ENCODE assay signal across 24 cellular contexts in the genomic region with DNA sequence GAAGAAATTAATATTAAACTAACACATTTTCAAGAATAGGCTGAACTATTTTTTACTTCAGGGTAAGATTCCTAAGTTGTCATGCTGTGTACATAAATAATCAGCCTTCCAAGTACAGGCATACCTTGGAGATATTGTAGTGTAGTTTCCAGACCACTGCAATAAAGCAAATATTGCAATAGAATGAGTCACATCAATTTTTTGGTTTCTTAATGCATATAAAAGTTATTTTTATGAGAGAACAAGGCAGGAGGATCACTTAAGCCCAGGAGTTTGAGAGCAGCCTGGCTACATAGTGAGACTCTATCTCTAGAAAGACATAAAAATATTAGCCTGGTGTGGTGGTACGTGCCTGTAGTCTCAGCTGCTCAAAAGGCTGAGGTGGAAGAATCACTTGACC.
DNase-seq lines count a peak whose midpoint lies in the region; ATAC-seq, FAIRE-seq and TF ChIP-seq lines count a peak whose summit lies in the region.
"Had no signal": no experiment of that assay in that cellular context is flagged by ENCODE, and none has a peak within 500 bp of the region (broad histone marks: within the 10 kb centered on the region; RNA-seq: fewer than 3 reads in every experiment).

No MANE protein-coding gene starts in this region.

- H3K9me3 ChIP-seq in A549, result peaks cover 3% of the 10 kb centered on the region; the same call in 1 of the 3 replicates
- H3K9me3 ChIP-seq: body of pancreas, left ventricle myocardium inferior, psoas muscle had no signal

- H3K4me2 ChIP-seq in A549 (no peak overlapping the region), GM23338 (no peak overlapping the region)

- no peaks in the 10 kb centered on the region for H3K36me3 ChIP-seq in GM23338 (ENCODE audit: insufficient read depth)
- H3K36me3 ChIP-seq: left ventricle myocardium inferior had no signal

- DNase-seq in A549 (ENCODE audit: low read depth in 1 of 2, low spot score in 1 of 2) (no peak), HFFc6 (peak; percentile 31), amniotic epithelial cell (ENCODE audit: low read depth) (peak; percentile 77), fibroblast of villous mesenchyme (ENCODE audit: low read depth) (peak; percentile 0), Ammon's horn (ENCODE audit: low spot score) (no peak), GM23338 (ENCODE audit: low spot score) (no peak), progenitor cell of endocrine pancreas (ENCODE audit: low spot score, unreplicated experiment) (no peak), superior temporal gyrus (ENCODE audit: extremely low spot score) (no peak)
- DNase-seq: activated CD8-positive, alpha-beta memory T cell treated with anti-CD3 and anti-CD28 coated beads for 24 hours; body of pancreas; CD4-positive, CD25-positive, alpha-beta regulatory T cell; cortex of kidney; DMS153; Karpas-422; left ventricle myocardium inferior; NCI-H526; psoas muscle; stimulated activated CD4-positive, alpha-beta T cell treated with anti-CD3 and anti-CD28 coated beads, Interleukin-12 subunit alpha, Interleukin-12 subunit beta, amount 100 ng/mL, for 4 hours had no signal

- H2AFZ ChIP-seq in GM23338, result no peak overlapping the region

- H4K20me1 ChIP-seq in GM23338 (replicated peaks; ENCODE audit: insufficient read depth), result no peaks in the 10 kb centered on the region

- no peak for TF ChIP-seq EP300 in A549 (IDR thresholded peaks at IDR 0.05)

- no peak for TF ChIP-seq RAD21 in A549 (conservative IDR thresholded peaks at IDR 0.05 in 1 of 2, IDR thresholded peaks at IDR 0.05 in 1 of 2)

- H3F3A ChIP-seq in GM23338 (replicated peaks; ENCODE audit: low read depth), result no peaks in the 10 kb centered on the region

- POLR2A ChIA-PET in A549 (lab: Yijun Ruan, JAX), result no interaction called here

- no peak overlapping the region for H3K4me3 Mint-ChIP-seq in HFFc6
- H3K4me3 Mint-ChIP-seq in GM23338, result no peak overlapping the region
- H3K4me3 Mint-ChIP-seq in progenitor cell of endocrine pancreas (ENCODE audit: low read depth), result no peak overlapping the region
- H3K4me3 Mint-ChIP-seq: activated naive CD4-positive, alpha-beta T cell treated with anti-CD3 and anti-CD28 coated beads, Interleukin-2, amount 50 U/mL, for 24 hours; CD4-positive, CD25-positive, alpha-beta regulatory T cell; neural crest cell had no signal

- CTCF ChIA-PET in A549 (lab: Yijun Ruan, JAX), result interaction anchor here (1.1 to 1.6 kb wide), 2 partner anchors 8 to 10 kb away, joined by 3 to 10 read pairs; no protein-coding TSS in a partner anchor

- H3K4me1 ChIP-seq in A549, result no peaks in the 10 kb centered on the region
- no peaks in the 10 kb centered on the region for H3K4me1 ChIP-seq in GM23338 (ENCODE audit: insufficient read depth)
- H3K4me1 ChIP-seq: body of pancreas, left ventricle myocardium inferior, psoas muscle had no signal

- H3K27me3 Mint-ChIP-seq in HFFc6 (ENCODE audit: insufficient read depth), result no peaks in the 10 kb centered on the region
- peaks cover 1% of the 10 kb centered on the region for H3K27me3 Mint-ChIP-seq in GM23338 (ENCODE audit: insufficient read depth, low read depth, poor library complexity)
- no peaks in the 10 kb centered on the region for H3K27me3 Mint-ChIP-seq in progenitor cell of endocrine pancreas

- no peaks in the 10 kb centered on the region for H3K9me3 Mint-ChIP-seq in HFFc6
- no peaks in the 10 kb centered on the region for H3K9me3 Mint-ChIP-seq in GM23338
- H3K9me3 Mint-ChIP-seq in progenitor cell of endocrine pancreas (ENCODE audit: low read depth), result no peaks in the 10 kb centered on the region
- H3K9me3 Mint-ChIP-seq: activated naive CD4-positive, alpha-beta T cell treated with anti-CD3 and anti-CD28 coated beads, Interleukin-2, amount 50 U/mL, for 24 hours had no signal

- no peak for ATAC-seq in A549
- no peak for ATAC-seq in GM23338
- ATAC-seq: activated CD4-positive, CD25-positive, alpha-beta regulatory T cell treated with anti-CD3 and anti-CD28 coated beads, Interleukin-2, amount 50 U/mL, for 24 hours; body of pancreas; psoas muscle had no signal

- no peaks in the 10 kb centered on the region for H3K27me3 ChIP-seq in GM23338 (ENCODE audit: insufficient read depth)
- H3K27me3 ChIP-seq: body of pancreas had no signal

- no peak for TF ChIP-seq POLR2A in A549 (IDR thresholded peaks at IDR 0.05; ENCODE audit: low read length)

- FAIRE-seq in A549 (lab: Jason Lieb, UNC), result peak; percentile 13
- FAIRE-seq: endometrium, H1 had no signal

- peaks cover 41% of the 10 kb centered on the region for H3K4me1 Mint-ChIP-seq in HFFc6 (ENCODE audit: low read depth)
- no peaks in the 10 kb centered on the region; the same call in 2 of the 3 replicates for H3K4me1 Mint-ChIP-seq in GM23338
- H3K4me1 Mint-ChIP-seq in progenitor cell of endocrine pancreas (ENCODE audit: low read depth), result peaks cover 4% of the 10 kb centered on the region
- H3K4me1 Mint-ChIP-seq: activated naive CD4-positive, alpha-beta T cell treated with anti-CD3 and anti-CD28 coated beads, Interleukin-2, amount 50 U/mL, for 24 hours; CD4-positive, CD25-positive, alpha-beta regulatory T cell had no signal

- H3K27ac ChIP-seq in A549, result no peak overlapping the region
- no peak overlapping the region for H3K27ac ChIP-seq in GM23338 (ENCODE audit: low read depth)
- H3K27ac ChIP-seq: body of pancreas, left ventricle myocardium inferior, psoas muscle, RWPE1 had no signal

- H3K27ac Mint-ChIP-seq in HFFc6, result no peak overlapping the region; the same call in 1 of the 2 replicates
- H3K27ac Mint-ChIP-seq in GM23338, result no peak overlapping the region
- no peak overlapping the region for H3K27ac Mint-ChIP-seq in progenitor cell of endocrine pancreas
- H3K27ac Mint-ChIP-seq: activated naive CD4-positive, alpha-beta T cell treated with anti-CD3 and anti-CD28 coated beads, Interleukin-2, amount 50 U/mL, for 24 hours; CD4-positive, CD25-positive, alpha-beta regulatory T cell had no signal

- H3K79me2 ChIP-seq in GM23338 (replicated peaks; ENCODE audit: insufficient read depth), result no peaks in the 10 kb centered on the region

- H3K9me2 ChIP-seq in GM23338 (ENCODE audit: insufficient read depth), result no peaks in the 10 kb centered on the region

- no peak for TF ChIP-seq CTCF in A549 (IDR thresholded peaks at IDR 0.05)
- TF ChIP-seq CTCF in HFFc6 (IDR thresholded peaks at IDR 0.05), result no peak
- TF ChIP-seq CTCF in fibroblast of villous mesenchyme (IDR thresholded peaks at IDR 0.05; ENCODE audit: insufficient read depth, low read depth, low read length), result no peak
- TF ChIP-seq CTCF in GM23338 (conservative IDR thresholded peaks at IDR 0.05; ENCODE audit: low read depth in 2 of 2), result no peak
- no peak for TF ChIP-seq CTCF in progenitor cell of endocrine pancreas (IDR thresholded peaks at IDR 0.05; ENCODE audit: unreplicated experiment)

- H3K36me3 Mint-ChIP-seq in HFFc6 (ENCODE audit: low read depth), result no peaks in the 10 kb centered on the region
- H3K36me3 Mint-ChIP-seq in GM23338 (ENCODE audit: low read depth), result peaks cover 3% of the 10 kb centered on the region; the same call in 1 of the 3 replicates
- no peaks in the 10 kb centered on the region for H3K36me3 Mint-ChIP-seq in progenitor cell of endocrine pancreas (ENCODE audit: insufficient read depth)
- H3K36me3 Mint-ChIP-seq: activated naive CD4-positive, alpha-beta T cell treated with anti-CD3 and anti-CD28 coated beads, Interleukin-2, amount 50 U/mL, for 24 hours; CD4-positive, CD25-positive, alpha-beta regulatory T cell had no signal

- 0% methylated on average over 1 of the region's 1 CpG for WGBS in A549 (ENCODE audit: missing lambda C conversion rate)

- H3K4me3 ChIP-seq in A549 (no peak overlapping the region), fibroblast of villous mesenchyme (ENCODE audit: low read depth, low read length) (no peak overlapping the region), GM23338 (no peak overlapping the region)
- H3K4me3 ChIP-seq: body of pancreas, left ventricle myocardium inferior, psoas muscle had no signal

TF ChIP-seq in A549, 52 proteins besides CTCF, POLR2A, EP300 and RAD21:
- TF ChIP-seq, protein P1, sequence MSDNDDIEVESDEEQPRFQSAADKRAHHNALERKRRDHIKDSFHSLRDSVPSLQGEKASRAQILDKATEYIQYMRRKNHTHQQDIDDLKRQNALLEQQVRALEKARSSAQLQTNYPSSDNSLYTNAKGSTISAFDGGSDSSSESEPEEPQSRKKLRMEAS (IDR thresholded peaks at IDR 0.05), result no peak
- TF ChIP-seq CHD4 (IDR thresholded peaks at IDR 0.05; ENCODE audit: borderline replicate concordance), result no peak
- TF ChIP-seq ZSCAN20 (CRISPR knock-in tag; IDR thresholded peaks at IDR 0.05), result no peak
- no peak for TF ChIP-seq RNF2 (IDR thresholded peaks at IDR 0.05; ENCODE audit: borderline replicate concordance, low read depth)
- TF ChIP-seq TFCP2L1 (CRISPR knock-in tag; IDR thresholded peaks at IDR 0.05), result no peak
- TF ChIP-seq EHMT2 (IDR thresholded peaks at IDR 0.05; ENCODE audit: low read depth), result no peak

Comparison
In these comparisons a context has a peak if more than half of its experiments do, and no peak if none do; other contexts are left out.
1. DNase-seq: peak in HFFc6 (single experiment), amniotic epithelial cell (single experiment) and fibroblast of villous mesenchyme (single experiment); none in A549 (0 of 2), Ammon's horn (single experiment), GM23338 (single experiment), progenitor cell of endocrine pancreas (single experiment) and superior temporal gyrus (single experiment).